In genomic region chr1:93447481-93448291, GRCh38 we compare ENCODE assay signal across 8 cellular contexts. TPM values are rescaled to one million over a fixed set of nuclear protein-coding genes. Genes with fewer than 3 reads are reported as not detected.
A peak's percentile ranks its signal among the peaks of the same experiment; 100 is the strongest.
DNase-seq lines count a peak whose midpoint lies in the region; ATAC-seq and TF ChIP-seq lines count a peak whose summit lies in the region.

TSS of gene FNBP1L (plus strand) at chr1:93448118. CDS start at chr1:93448282, 164 bp downstream.

- H3K9me3 ChIP-seq in H9 (ENCODE audit: control insufficient read depth, low read depth, low read length): no peaks in the 10 kb centered on the region

- peak within 1 kb of the TSS; percentile 1 for H4K8ac ChIP-seq in H9 (replicated peaks; ENCODE audit: insufficient read length, low read depth, low read length)

- no peak within 1 kb of the TSS for H2BK12ac ChIP-seq in H9 (ENCODE audit: insufficient read length, low read depth, low read length)

- H2BK5ac ChIP-seq in H9 (ENCODE audit: insufficient read length, low read length): peak within 1 kb of the TSS; percentile 90

- H2AK5ac ChIP-seq in H9 (ENCODE audit: insufficient read length, low read length): no peak within 1 kb of the TSS

- no peaks in the 10 kb centered on the region for H3K27me3 Mint-ChIP-seq in H9 (ENCODE audit: low read depth)

- no peak within 1 kb of the TSS for H3T11ph ChIP-seq in H9 (ENCODE audit: low read length)

- no peaks in the 10 kb centered on the region for H3K27me3 ChIP-seq in H9 (ENCODE audit: insufficient read depth, low read length)

- WGBS in H9 (ENCODE audit: extremely low coverage, insufficient read length, low lambda C conversion rate): no CpG with 5 or more reads among the region's 52 CpGs

- H3K23ac ChIP-seq in H9 (ENCODE audit: insufficient read length, low read depth, low read length): no peak within 1 kb of the TSS

- H3K56ac ChIP-seq in H9 (ENCODE audit: insufficient read length, low read depth, low read length): no peak within 1 kb of the TSS

- peak within 1 kb of the TSS; percentile 100 for H3K14ac ChIP-seq in H9 (ENCODE audit: insufficient read depth, low read length)

- H3K4me3 Mint-ChIP-seq in H9: peak within 1 kb of the TSS; percentile 100

- peak within 1 kb of the TSS; percentile 100 for H3K9ac ChIP-seq in H9 (ENCODE audit: extremely low read depth, insufficient read length, low read length)

- H3K9me3 Mint-ChIP-seq in H9: no peaks in the 10 kb centered on the region; a peak in 1 of 5 replicates

- peak within 1 kb of the TSS; percentile 53 for H4K5ac ChIP-seq in H9 (ENCODE audit: insufficient read length, low read depth, low read length)

- H2BK120ac ChIP-seq in H9 (ENCODE audit: low read depth, low read length, poor library complexity, severe bottlenecking): peak within 1 kb of the TSS; percentile 94

- H3K4me2 ChIP-seq in H9 (ENCODE audit: insufficient read depth, insufficient read length, low read length): peak within 1 kb of the TSS; percentile 74

- peaks cover 0 to 8% (median 7%) of the 10 kb centered on the region in 3 experiments; a peak in 4 of 7 replicates for H3K36me3 Mint-ChIP-seq in H9 (ENCODE audit: insufficient read depth in 1 of 3, low read depth in 3 of 3)

- no peak for TF ChIP-seq CTCF in H9 (conservative IDR thresholded peaks at IDR 0.05)

- H3K23me2 ChIP-seq in H9 (ENCODE audit: insufficient read length, low read depth, low read length, poor library complexity, severe bottlenecking): peaks cover 7% of the 10 kb centered on the region

- DNase-seq in A172 (ENCODE audit: low spot score) (peak; percentile 50), H9 (peak; percentile 89), NCI-H748 (lab: John Stamatoyannopoulos, UW; ENCODE audit: unreplicated experiment) (peak; percentile 87), mesenteric fat pad (ENCODE audit: low spot score) (no peak)
- DNase-seq in activated CD8-positive, alpha-beta memory T cell treated with anti-CD3 and anti-CD28 coated beads for 4 hours (ENCODE audit: low read depth in 2 of 2): peak; percentile 27 to 32
- DNase-seq in stimulated activated CD8-positive, alpha-beta memory T cell treated with anti-CD3 and anti-CD28 coated beads, Interleukin-15, amount 100 ng/mL, for 1 hour (ENCODE audit: low read depth): peak; percentile 14

- H4K91ac ChIP-seq in H9 (ENCODE audit: insufficient read length, low read depth, low read length): peak within 1 kb of the TSS; percentile 98

- no peak for ATAC-seq in HG03571 (IDR thresholded peaks at IDR 0.05; ENCODE audit: unreplicated experiment)

- H3K18ac ChIP-seq in H9 (ENCODE audit: insufficient read length, low read depth, low read length): peak within 1 kb of the TSS; percentile 99

- peak within 1 kb of the TSS; percentile 75 for H3K27ac ChIP-seq in H9 (ENCODE audit: insufficient read length, low read depth, low read length)

- in situ Hi-C loops in endometrial microvascular endothelial cells (cut with HindIII; ENCODE audit: inconsistent ontology term, low pct_unique_long_range_greater_than_20kb, low sequenced_read_pairs): no loop called here

- no peaks in the 10 kb centered on the region for H3K4me1 ChIP-seq in H9 (ENCODE audit: insufficient read depth, low read length)

- H3K79me2 ChIP-seq in H9 (ENCODE audit: insufficient read depth, low read length): peaks cover 32% of the 10 kb centered on the region; the same call in 1 of the 2 replicates

- H4K20me1 ChIP-seq in H9 (ENCODE audit: control insufficient read depth, insufficient read depth, insufficient read length): no peaks in the 10 kb centered on the region

- H3K4me1 Mint-ChIP-seq in H9: peaks cover 34 to 42% of the 10 kb centered on the region in 2 experiments

- H3K79me1 ChIP-seq in H9 (ENCODE audit: insufficient read depth, low read depth, low read length, poor library complexity, severe bottlenecking): peaks cover 3% of the 10 kb centered on the region

- peak within 1 kb of the TSS; percentile 94 for H3K4ac ChIP-seq in H9 (ENCODE audit: low read depth, low read length)

- H2BK20ac ChIP-seq in H9 (ENCODE audit: low read depth, low read length, poor library complexity, severe bottlenecking): no peak within 1 kb of the TSS

- no peak within 1 kb of the TSS for H2BK15ac ChIP-seq in H9 (ENCODE audit: low read depth, low read length)

- no peak within 1 kb of the TSS for H2AFZ ChIP-seq in H9 (ENCODE audit: low read length)

- H3K27ac Mint-ChIP-seq in H9: peak within 1 kb of the TSS; percentile 99 to 100 (median 100)

RNA-seq across cellular contexts. Expression of gene FNBP1L, which starts in this region (rescaled TPM):
- total RNA-seq in A172 (2014; rRNA removed; shearing (Covaris generic)): 27.1 and 34.9 TPM in 2 replicates
- total RNA-seq in H9 (2021) (115 and 119 TPM in 2 replicates), endometrial microvascular endothelial cells (ENCODE audit: inconsistent ontology term) (27.9 TPM), mesenteric fat pad (22.8 TPM)
